ENCODE assay signal across 9 cellular contexts in genomic region chr15:68056097-68056865, GRCh38. TPM values are rescaled to one million over a fixed set of nuclear protein-coding genes. Genes with fewer than 3 reads are reported as not detected.
DNase-seq lines count a peak whose midpoint lies in the region; ATAC-seq and TF ChIP-seq lines count a peak whose summit lies in the region.
"Had no signal": no experiment of that assay in that cellular context is flagged by ENCODE, and none has a peak within 500 bp of the region (broad histone marks: within the 10 kb centered on the region; RNA-seq: fewer than 3 reads in every experiment).

No MANE protein-coding gene starts in this region.

- H3K36me3 ChIP-seq in HUES64 (ENCODE audit: insufficient read depth, low read length) (no peaks in the 10 kb centered on the region), breast epithelium (no peaks in the 10 kb centered on the region)
- H3K36me3 ChIP-seq in naive thymus-derived CD4-positive, alpha-beta T cell (ENCODE audit: control insufficient read depth in 2 of 3, insufficient read depth in 3 of 3, low read length in 3 of 3), result peaks cover 0 to 11% (median 0%) of the 10 kb centered on the region in 3 experiments

- H3K4me1 ChIP-seq in HUES64 (ENCODE audit: insufficient read depth, low read length), result peaks cover 48% of the 10 kb centered on the region
- H3K4me1 ChIP-seq in breast epithelium, result no peaks in the 10 kb centered on the region
- H3K4me1 ChIP-seq in naive thymus-derived CD4-positive, alpha-beta T cell (ENCODE audit: control insufficient read depth in 2 of 2, insufficient read depth in 2 of 2, low read length in 2 of 2), result peaks cover 21 to 39% of the 10 kb centered on the region in 2 donors

- H3K27ac Mint-ChIP-seq in naive thymus-derived CD4-positive, alpha-beta T cell, result peak overlapping the region in 7 of 9 donors; percentile 52 to 89 (median 73)

- H3K27me3 ChIP-seq in AG04450 (ENCODE audit: control insufficient read depth, insufficient read depth, low read length) (no peaks in the 10 kb centered on the region), HUES64 (ENCODE audit: insufficient read depth, low read length) (peaks cover 4% of the 10 kb centered on the region; the same call in 1 of the 2 replicates), breast epithelium (no peaks in the 10 kb centered on the region)
- H3K27me3 ChIP-seq in naive thymus-derived CD4-positive, alpha-beta T cell (ENCODE audit: control insufficient read depth in 2 of 2, insufficient read depth in 2 of 2, low read length in 2 of 2), result no peaks in the 10 kb centered on the region

- H3K36me3 Mint-ChIP-seq in naive thymus-derived CD4-positive, alpha-beta T cell, result peaks cover 0 to 9% (median 5%) of the 10 kb centered on the region in 5 donors

- intact Hi-C loops in breast epithelium (cut with DNase I; ENCODE audit: low total_unique reads), result no loop called here
- intact Hi-C loops in naive thymus-derived CD4-positive, alpha-beta T cell (cut with micrococcal nuclease), result loop anchor here (5.0 to 10.0 kb wide), 4 partner anchors 41 to 1551 kb away; partner anchors contain the start of genes C15orf61 (in 1 of the 2), RPL4 (in 1 of the 2) and ZWILCH (in 1 of the 2)

- no peak overlapping the region; the same call in 1 of the 2 replicates for H3K9ac ChIP-seq in HUES64 (ENCODE audit: low read depth, low read length)

- H3K27ac ChIP-seq in AG04450 (ENCODE audit: low read depth, low read length), result no peak overlapping the region
- H3K27ac ChIP-seq in HUES64 (ENCODE audit: low read depth, low read length), result no peak overlapping the region
- H3K27ac ChIP-seq in breast epithelium, result no peak overlapping the region
- no peak overlapping the region for H3K27ac ChIP-seq in naive thymus-derived CD4-positive, alpha-beta T cell (ENCODE audit: low read depth, low read length)

- WGBS in HUES64, result 74% methylated on average over 3 of the region's 5 CpGs

- H3K27me3 Mint-ChIP-seq in naive thymus-derived CD4-positive, alpha-beta T cell, result peaks cover 0 to 10% (median 0%) of the 10 kb centered on the region in 5 donors

- no peak for DNase-seq in AG04450 (ENCODE audit: low read depth, low spot score)
- no peak for DNase-seq in breast epithelium (ENCODE audit: low spot score in 2 of 2)
- DNase-seq in naive thymus-derived CD4-positive, alpha-beta T cell, result no peak
- DNase-seq in HuH-7 (ENCODE audit: low spot score), result no peak
- DNase-seq in effector CD4-positive, alpha-beta T cell, result no peak
- DNase-seq: NCI-H774 had no signal

- TF ChIP-seq CTCF in AG04450 (IDR thresholded peaks at IDR 0.05; ENCODE audit: low read depth, low read length) (no peak), breast epithelium (IDR thresholded peaks at IDR 0.05) (no peak)

- POLR2A ChIA-PET in AG04450 (lab: Yijun Ruan, JAX), result no interaction called here
- POLR2A ChIA-PET in naive thymus-derived CD4-positive, alpha-beta T cell (lab: Charles Lee), result interaction anchor here (0.6 to 2.0 kb wide), 4 partner anchors 8 to 105 kb away, joined by 3 to 7 read pairs (median 4); no protein-coding TSS in a partner anchor

- peaks cover 34 to 62% (median 52%) of the 10 kb centered on the region in 7 donors for H3K4me1 Mint-ChIP-seq in naive thymus-derived CD4-positive, alpha-beta T cell

- ATAC-seq in naive thymus-derived CD4-positive, alpha-beta T cell, result no peak
- ATAC-seq in GM19023 (IDR thresholded peaks at IDR 0.05; ENCODE audit: unreplicated experiment) (no peak), HG02642 (IDR thresholded peaks at IDR 0.05; ENCODE audit: poor library complexity, unreplicated experiment) (no peak)

- CTCF ChIA-PET in AG04450 (lab: Charles Lee), result interaction anchor here (2.5 kb wide), 1 partner anchor 193 kb away, joined by 9 read pairs; no protein-coding TSS in a partner anchor
- CTCF ChIA-PET in naive thymus-derived CD4-positive, alpha-beta T cell (lab: Charles Lee), result no interaction called here

- H3K9me3 Mint-ChIP-seq in naive thymus-derived CD4-positive, alpha-beta T cell, result peaks cover 0 to 5% (median 0%) of the 10 kb centered on the region in 11 donors

- H3K4me3 ChIP-seq in AG04450 (ENCODE audit: low read depth, low read length), result peak overlapping the region; percentile 86
- peak overlapping the region; percentile 93 for H3K4me3 ChIP-seq in HUES64 (ENCODE audit: low read length)
- peak overlapping the region; percentile 95 to 100 (median 99) for H3K4me3 ChIP-seq in breast epithelium
- H3K4me3 ChIP-seq in naive thymus-derived CD4-positive, alpha-beta T cell (ENCODE audit: low read length), result peak overlapping the region; percentile 25

- peak overlapping the region; percentile 69 to 97 (median 94) for H3K4me3 Mint-ChIP-seq in naive thymus-derived CD4-positive, alpha-beta T cell

- TF ChIP-seq POLR2A in breast epithelium (IDR thresholded peaks at IDR 0.05), result no peak

- no peaks in the 10 kb centered on the region; the same call in 1 of the 2 replicates for H3K9me3 ChIP-seq in AG04450 (ENCODE audit: control insufficient read depth, insufficient read depth, low read length)
- H3K9me3 ChIP-seq in HUES64 (ENCODE audit: insufficient read depth, low read depth, low read length), result no peaks in the 10 kb centered on the region
- no peaks in the 10 kb centered on the region for H3K9me3 ChIP-seq in breast epithelium
- H3K9me3 ChIP-seq in naive thymus-derived CD4-positive, alpha-beta T cell (ENCODE audit: control insufficient read depth in 2 of 3, low read length in 3 of 3), result no peaks in the 10 kb centered on the region

RNA-seq across cellular contexts. Expression of gene PIAS1, which starts 2.2 kb away (rescaled TPM):
- polyA plus RNA-seq in AG04450 (2011; rRNA removed), result 33.7 and 38.9 TPM in 2 replicates
- polyA minus RNA-seq in AG04450 (2011; rRNA and poly(A)+ RNA removed), result 67.9 and 68.8 TPM in 2 replicates
- 21.6 TPM for polyA plus RNA-seq in HUES64 (2013, experiment 1 of 2)
- 22.7 TPM for polyA plus RNA-seq in HUES64 (2013, experiment 2 of 2)
- total RNA-seq in breast epithelium, result 10 to 100 TPM; 43.9 to 77.4 (median 57.1) TPM
- 100 to 1,000 TPM in 1 of 5 experiments, 10 to 100 TPM in 4; 41.3 to 103 (median 90.9) TPM for total RNA-seq in naive thymus-derived CD4-positive, alpha-beta T cell
- 100 to 1,000 TPM; 154 to 155 TPM for polyA plus RNA-seq in naive thymus-derived CD4-positive, alpha-beta T cell

Comparison
In these comparisons a context has a peak if more than half of its experiments do, and no peak if none do; other contexts are left out.
1. H3K4me3 ChIP-seq: peak in every context shown above with its lines; median percentile 99 in breast epithelium; 93 in HUES64; 86 in AG04450; 25 in naive thymus-derived CD4-positive, alpha-beta T cell.